In genomic region chr18:33603434-33603833, GRCh38 we compare ENCODE assay signal across 18 cellular contexts. TPM values are rescaled to one million over a fixed set of nuclear protein-coding genes. Genes with fewer than 3 reads are reported as not detected.
"Had no signal": no experiment of that assay in that cellular context is flagged by ENCODE, and none has a peak within 500 bp of the region (broad histone marks: within the 10 kb centered on the region; RNA-seq: fewer than 3 reads in every experiment).

No MANE protein-coding gene starts in this region.

- H3K27me3 ChIP-seq: esophagus muscularis mucosa, gastroesophageal sphincter had no signal

- H3K27ac ChIP-seq: coronary artery, esophagus muscularis mucosa, gastroesophageal sphincter had no signal

- H3K4me3 ChIP-seq: coronary artery, esophagus muscularis mucosa, gastroesophageal sphincter had no signal

- ATAC-seq: gastroesophageal sphincter; stimulated activated naive B cell treated with anti-CD40 and anti-IgM and Interleukin-4, amounts not matched to agents 10 μg/mL and 1 μg/mL and 100 μg/mL, for 72 hours had no signal

- H3K9me3 ChIP-seq: esophagus muscularis mucosa, gastroesophageal sphincter had no signal

- H3K36me3 ChIP-seq: esophagus muscularis mucosa, gastroesophageal sphincter had no signal

- FAIRE-seq: islet of Langerhans had no signal

- H3K4me1 ChIP-seq: esophagus muscularis mucosa, gastroesophageal sphincter had no signal

- DNase-seq: activated B cell treated with CpG ODN at 0.5 μM for 24 hours; activated CD4-positive, alpha-beta T cell treated with anti-CD3 and anti-CD28 coated beads for 4 hours; activated CD4-positive, alpha-beta T cell treated with anti-CD3 and anti-CD28 coated beads, Interleukin-2, amount 50 U/mL, for 48 hours; activated effector memory CD4-positive, alpha-beta T cell treated with anti-CD3 and anti-CD28 coated beads, Interleukin-2, amount 50 U/mL, for 16 hours; activated naive CD4-positive, alpha-beta T cell treated with anti-CD3 and anti-CD28 coated beads, Interleukin-2, amount 10 ng/mL, durations not matched to agents 7 days and 5 days; amygdala; cerebellar nuclear complex; head of caudate nucleus; occipital lobe; stimulated activated CD4-positive, alpha-beta T cell treated with anti-CD3 and anti-CD28 coated beads, Interleukin-2, amount 100 ng/mL, for 48 hours; stimulated activated CD8-positive, alpha-beta memory T cell treated with anti-CD3 and anti-CD28 coated beads, Interleukin-4, amount 100 ng/mL, for 48 hours; stimulated activated naive B cell treated with anti-CD40 and anti-IgM and Interleukin-4, amounts not matched to agents 10 μg/mL and 1 μg/mL and 100 μg/mL, for 72 hours; T1000 had no signal

RNA-seq across cellular contexts. Expression of gene ASXL3, which starts 25.4 kb away (rescaled TPM):
- total RNA-seq: activated B cell treated with CpG ODN at 0.5 μM for 24 hours, myocyte had no signal
